8 cellular contexts compared by ENCODE assay signal in genomic region chr10:94546616-94547175, GRCh38. TPM values are rescaled to one million over a fixed set of nuclear protein-coding genes. Genes with fewer than 3 reads are reported as not detected.
DNase-seq lines count a peak whose midpoint lies in the region; ATAC-seq and TF ChIP-seq lines count a peak whose summit lies in the region.

No MANE protein-coding gene starts in this region.

- H3K4me2 ChIP-seq in fibroblast of lung (ENCODE audit: extremely low read depth, insufficient read depth, low read length), result peak overlapping the region; percentile 97

- peak overlapping the region; percentile 78 for H2AFZ ChIP-seq in fibroblast of lung (ENCODE audit: low read length)

- in situ Hi-C loops in gastrocnemius medialis (cut with MboI; ENCODE audit: low sequenced_read_pairs in 4 of 4), result no loop called here

- TF ChIP-seq CTCF in RWPE2 (IDR thresholded peaks at IDR 0.05; ENCODE audit: poor library complexity, severe bottlenecking), result no peak
- TF ChIP-seq CTCF in fibroblast of lung (conservative IDR thresholded peaks at IDR 0.05 in 1 of 2, IDR thresholded peaks at IDR 0.05 in 1 of 2; ENCODE audit: low read depth in 1 of 2, low read length in 2 of 2), result no peak
- TF ChIP-seq CTCF in gastrocnemius medialis (IDR thresholded peaks at IDR 0.05 in 4 of 5, conservative IDR thresholded peaks at IDR 0.05 in 1 of 5), result no peak

- no peak for DNase-seq in stimulated activated naive CD8-positive, alpha-beta T cell treated with anti-CD3 and anti-CD28 coated beads, Interleukin-15, Interleukin-2, amounts not matched to agents 100 U/mL and 50 U/mL, for 24 hours
- DNase-seq in RWPE2 (ENCODE audit: low spot score), result no peak
- peak; percentile 18 to 31 for DNase-seq in fibroblast of lung (ENCODE audit: low read depth in 2 of 2)
- no peak for DNase-seq in gastrocnemius medialis
- DNase-seq in NCI-H226, result no peak
- DNase-seq in effector CD4-positive, alpha-beta T cell, result no peak
- DNase-seq in D341Med (ENCODE audit: low spot score), result no peak

- ATAC-seq in stimulated activated naive CD8-positive, alpha-beta T cell treated with anti-CD3 and anti-CD28 coated beads, Interleukin-15, Interleukin-2, amounts not matched to agents 100 U/mL and 50 U/mL, for 24 hours, result no peak
- ATAC-seq in RWPE2 (ENCODE audit: low read depth) (no peak), gastrocnemius medialis (no peak)

- intact Hi-C loops in gastrocnemius medialis (cut with DNase I; ENCODE audit: low total_unique reads), result no loop called here

- peaks cover 24% of the 10 kb centered on the region for H3K79me2 ChIP-seq in fibroblast of lung (ENCODE audit: control insufficient read depth, insufficient read depth, low read length)

- peak overlapping the region; percentile 99 for H3K4me3 Mint-ChIP-seq in stimulated activated naive CD8-positive, alpha-beta T cell treated with anti-CD3 and anti-CD28 coated beads, Interleukin-15, Interleukin-2, amounts not matched to agents 100 ng/mL and 50 ng/mL, for 24 hours

- peak overlapping the region; percentile 91 for H3K4me3 ChIP-seq in RWPE2 (ENCODE audit: severe bottlenecking)
- peak overlapping the region; percentile 64 to 91 (median 78) for H3K4me3 ChIP-seq in fibroblast of lung (replicated peaks in 1 of 4; ENCODE audit: control extremely low read depth in 1 of 4, insufficient read depth in 1 of 4, low read depth in 3 of 4, low read length in 4 of 4)
- H3K4me3 ChIP-seq in gastrocnemius medialis, result peak overlapping the region in 3 of 4 donors; percentile 60 to 94 (median 69)

- no peak for TF ChIP-seq POLR2A in gastrocnemius medialis (IDR thresholded peaks at IDR 0.05)

- H3K36me3 ChIP-seq in RWPE2 (ENCODE audit: low read depth), result peaks cover 48% of the 10 kb centered on the region
- no peaks in the 10 kb centered on the region for H3K36me3 ChIP-seq in fibroblast of lung (ENCODE audit: control insufficient read depth, insufficient read depth, low read length)
- H3K36me3 ChIP-seq in gastrocnemius medialis, result no peaks in the 10 kb centered on the region

- H3K4me1 Mint-ChIP-seq in stimulated activated naive CD8-positive, alpha-beta T cell treated with anti-CD3 and anti-CD28 coated beads, Interleukin-15, Interleukin-2, amounts not matched to agents 100 ng/mL and 50 ng/mL, for 24 hours (ENCODE audit: low read depth), result peaks cover 21% of the 10 kb centered on the region

- H3K9me3 Mint-ChIP-seq in stimulated activated naive CD8-positive, alpha-beta T cell treated with anti-CD3 and anti-CD28 coated beads, Interleukin-15, Interleukin-2, amounts not matched to agents 100 ng/mL and 50 ng/mL, for 24 hours, result no peaks in the 10 kb centered on the region

- H3K9ac ChIP-seq in fibroblast of lung (ENCODE audit: insufficient read depth, low read length), result peak overlapping the region; percentile 79

- no peaks in the 10 kb centered on the region for H4K20me1 ChIP-seq in fibroblast of lung (ENCODE audit: control insufficient read depth, extremely low read depth, insufficient read depth, low read length)

- peaks cover 31% of the 10 kb centered on the region for H3K36me3 Mint-ChIP-seq in stimulated activated naive CD8-positive, alpha-beta T cell treated with anti-CD3 and anti-CD28 coated beads, Interleukin-15, Interleukin-2, amounts not matched to agents 100 ng/mL and 50 ng/mL, for 24 hours (ENCODE audit: low read depth)

- H3K27ac ChIP-seq in RWPE2 (ENCODE audit: poor library complexity, severe bottlenecking) (peak overlapping the region; percentile 82), fibroblast of lung (ENCODE audit: insufficient read depth, low read length) (peak overlapping the region; percentile 37), gastrocnemius medialis (no peak overlapping the region)

- peaks cover 12% of the 10 kb centered on the region for H3K4me1 ChIP-seq in RWPE2 (ENCODE audit: insufficient read depth, poor library complexity, severe bottlenecking)
- H3K4me1 ChIP-seq in fibroblast of lung (ENCODE audit: control insufficient read depth, extremely low read depth, insufficient read depth, low read length), result no peaks in the 10 kb centered on the region
- peaks cover 10 to 15% of the 10 kb centered on the region in 2 donors for H3K4me1 ChIP-seq in gastrocnemius medialis

- H3K27me3 Mint-ChIP-seq in stimulated activated naive CD8-positive, alpha-beta T cell treated with anti-CD3 and anti-CD28 coated beads, Interleukin-15, Interleukin-2, amounts not matched to agents 100 ng/mL and 50 ng/mL, for 24 hours, result peaks cover 12% of the 10 kb centered on the region

- no peaks in the 10 kb centered on the region for H3K27me3 ChIP-seq in RWPE2 (ENCODE audit: insufficient read depth, poor library complexity, severe bottlenecking)
- no peaks in the 10 kb centered on the region for H3K27me3 ChIP-seq in fibroblast of lung (ENCODE audit: control insufficient read depth, insufficient read depth, low read length)
- peaks cover 0 to 3% (median 0%) of the 10 kb centered on the region in 3 donors for H3K27me3 ChIP-seq in gastrocnemius medialis

- H3K9me3 ChIP-seq in RWPE2 (ENCODE audit: severe bottlenecking) (no peaks in the 10 kb centered on the region), fibroblast of lung (ENCODE audit: control insufficient read depth, insufficient read depth, low read depth, low read length) (no peaks in the 10 kb centered on the region), gastrocnemius medialis (no peaks in the 10 kb centered on the region)

- peak overlapping the region; percentile 97 for H3K27ac Mint-ChIP-seq in stimulated activated naive CD8-positive, alpha-beta T cell treated with anti-CD3 and anti-CD28 coated beads, Interleukin-15, Interleukin-2, amounts not matched to agents 100 ng/mL and 50 ng/mL, for 24 hours

RNA-seq across cellular contexts. Expression of gene HELLS, which starts 1.1 kb away (rescaled TPM):
- total RNA-seq in fibroblast of lung, result 3.9 and 5.6 TPM in 2 replicates
- 18.3 and 43.9 TPM in 2 replicates for polyA plus RNA-seq in fibroblast of lung
- 6.1 and 16.1 TPM in 2 replicates for polyA plus RNA-seq in fibroblast of lung (2012)
- 3.7 and 5.0 TPM in 2 replicates for polyA minus RNA-seq in fibroblast of lung (ENCODE audit: low replicate concordance)
- total RNA-seq in gastrocnemius medialis, result under 1 TPM; 0.12 to 0.53 (median 0.14) TPM

Comparison
In these comparisons a context has a peak if more than half of its experiments do, and no peak if none do; other contexts are left out.
1. DNase-seq: peak in fibroblast of lung (2 of 2); none in stimulated activated naive CD8-positive, alpha-beta T cell treated with anti-CD3 and anti-CD28 coated beads, Interleukin-15, Interleukin-2, amounts not matched to agents 100 U/mL and 50 U/mL, for 24 hours (single experiment), RWPE2 (single experiment), gastrocnemius medialis (0 of 2), NCI-H226 (single experiment), effector CD4-positive, alpha-beta T cell (single experiment) and D341Med (single experiment).
2. H3K27ac ChIP-seq: peak in RWPE2 (single experiment) and fibroblast of lung (single experiment); none in gastrocnemius medialis (0 of 4).
3. Peak in every context shown above with its lines, with median percentiles within 50 percentile points of each other: H3K4me3 ChIP-seq.